In the genomic region with DNA sequence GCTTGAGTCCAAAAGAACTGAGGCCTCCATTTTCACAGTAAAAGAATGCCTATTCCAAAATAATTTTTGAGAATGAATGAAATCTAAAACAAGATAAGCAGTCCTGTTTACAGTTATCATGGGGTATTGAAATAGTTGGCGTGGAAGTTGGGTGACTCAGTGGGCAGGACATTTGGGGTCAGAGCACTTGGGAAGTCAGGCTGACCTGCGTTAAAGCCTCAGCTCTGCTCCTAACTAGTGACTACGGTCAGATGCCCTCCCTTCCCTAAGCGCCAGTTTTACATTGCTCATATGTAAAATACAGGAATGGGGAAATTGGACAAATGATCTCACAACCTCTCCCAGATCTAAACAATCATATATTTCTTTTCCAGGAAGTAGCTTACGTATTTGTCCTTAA, we compare ENCODE assay signal across 1 cellular context.
TF ChIP-seq lines count a peak whose summit lies in the region.

No MANE protein-coding gene starts in this region.

TF ChIP-seq in K562, 482 proteins besides CTCF, POLR2A, EP300 and RAD21 (continued from another document):
- TF ChIP-seq FUS (optimal IDR thresholded peaks at IDR 0.05; ENCODE audit: low read depth, low read length) (no peak), KLF1 (tag; IDR thresholded peaks at IDR 0.05) (no peak)
